ENCODE assay signal across 1 cellular context in genomic region chr12:68932701-68933563, GRCh38.
TF ChIP-seq lines count a peak whose summit lies in the region.

Gene CPM (minus strand): TSS chr12:68933171. CDS start chr12:68932837, 334 bp downstream.

TF ChIP-seq in WTC11, 78 proteins besides CTCF, POLR2A, EP300 and RAD21 (continued from another document):
- TF ChIP-seq, protein P1, sequence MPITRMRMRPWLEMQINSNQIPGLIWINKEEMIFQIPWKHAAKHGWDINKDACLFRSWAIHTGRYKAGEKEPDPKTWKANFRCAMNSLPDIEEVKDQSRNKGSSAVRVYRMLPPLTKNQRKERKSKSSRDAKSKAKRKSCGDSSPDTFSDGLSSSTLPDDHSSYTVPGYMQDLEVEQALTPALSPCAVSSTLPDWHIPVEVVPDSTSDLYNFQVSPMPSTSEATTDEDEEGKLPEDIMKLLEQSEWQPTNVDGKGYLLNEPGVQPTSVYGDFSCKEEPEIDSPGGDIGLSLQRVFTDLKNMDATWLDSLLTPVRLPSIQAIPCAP (CRISPR knock-in tag; IDR thresholded peaks at IDR 0.05): no peak
- TF ChIP-seq RELA (CRISPR knock-in tag; IDR thresholded peaks at IDR 0.05; ENCODE audit: borderline replicate concordance) (peak; percentile 46; the same call in 1 of the 2 replicates), ESRRA (CRISPR knock-in tag; IDR thresholded peaks at IDR 0.05; ENCODE audit: borderline replicate concordance) (peak; percentile 76; the same call in 1 of the 2 replicates), ATF1 (CRISPR knock-in tag; IDR thresholded peaks at IDR 0.05) (peak; percentile 58; the same call in 1 of the 2 replicates), TP53 (CRISPR knock-in tag; IDR thresholded peaks at IDR 0.05) (peak; percentile 79; the same call in 1 of the 2 replicates), E2F4 (CRISPR knock-in tag; IDR thresholded peaks at IDR 0.05; ENCODE audit: borderline replicate concordance, low read depth) (no peak), ZNF219 (CRISPR knock-in tag; IDR thresholded peaks at IDR 0.05; ENCODE audit: borderline replicate concordance) (no peak), ZNF317 (CRISPR knock-in tag; IDR thresholded peaks at IDR 0.05; ENCODE audit: borderline replicate concordance, low read depth) (peak; percentile 22; the same call in 1 of the 2 replicates), FOXP1 (CRISPR knock-in tag; IDR thresholded peaks at IDR 0.05; ENCODE audit: borderline replicate concordance) (peak; percentile 82), CREM (CRISPR knock-in tag; IDR thresholded peaks at IDR 0.05) (peak; percentile 74; the same call in 1 of the 2 replicates), JUN (CRISPR knock-in tag; IDR thresholded peaks at IDR 0.05) (peak; percentile 43; the same call in 1 of the 2 replicates)
- TF ChIP-seq, protein P2, sequence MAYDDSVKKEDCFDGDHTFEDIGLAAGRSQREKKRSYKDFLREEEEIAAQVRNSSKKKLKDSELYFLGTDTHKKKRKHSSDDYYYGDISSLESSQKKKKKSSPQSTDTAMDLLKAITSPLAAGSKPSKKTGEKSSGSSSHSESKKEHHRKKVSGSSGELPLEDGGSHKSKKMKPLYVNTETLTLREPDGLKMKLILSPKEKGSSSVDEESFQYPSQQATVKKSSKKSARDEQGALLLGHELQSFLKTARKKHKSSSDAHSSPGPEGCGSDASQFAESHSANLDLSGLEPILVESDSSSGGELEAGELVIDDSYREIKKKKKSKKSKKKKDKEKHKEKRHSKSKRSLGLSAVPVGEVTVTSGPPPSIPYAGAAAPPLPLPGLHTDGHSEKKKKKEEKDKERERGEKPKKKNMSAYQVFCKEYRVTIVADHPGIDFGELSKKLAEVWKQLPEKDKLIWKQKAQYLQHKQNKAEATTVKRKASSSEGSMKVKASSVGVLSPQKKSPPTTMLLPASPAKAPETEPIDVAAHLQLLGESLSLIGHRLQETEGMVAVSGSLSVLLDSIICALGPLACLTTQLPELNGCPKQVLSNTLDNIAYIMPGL (CRISPR knock-in tag; IDR thresholded peaks at IDR 0.05): 0 out of 2 replicates have a peak, but pooled peaks have one; percentile 38
